15 cellular contexts compared by ENCODE assay signal in genomic region chr6:17640477-17640917, GRCh38. TPM values are rescaled to one million over a fixed set of nuclear protein-coding genes. Genes with fewer than 3 reads are reported as not detected.
DNase-seq lines count a peak whose midpoint lies in the region; ATAC-seq, FAIRE-seq and TF ChIP-seq lines count a peak whose summit lies in the region.
"Had no signal": no experiment of that assay in that cellular context is flagged by ENCODE, and none has a peak within 500 bp of the region (broad histone marks: within the 10 kb centered on the region; RNA-seq: fewer than 3 reads in every experiment).

No MANE protein-coding gene starts in this region.

- H3K79me2 ChIP-seq in endothelial cell of umbilical vein (ENCODE audit: control insufficient read depth, insufficient read depth, low read length): peaks cover 15% of the 10 kb centered on the region

- DNase-seq in activated T-cell treated with anti-CD3 and anti-CD28 coated beads, Interleukin-2, amount 50 U/mL, for 72 hours: no peak
- DNase-seq in activated T-cell treated with anti-CD3 and anti-CD28 coated beads, Interleukin-2, amount 50 U/mL, for 48 hours: no peak
- peak; percentile 57 for DNase-seq in NCI-H226
- no peak for DNase-seq in endothelial cell of umbilical vein (ENCODE audit: low read depth, low spot score)
- DNase-seq in stimulated activated naive B cell treated with anti-CD40 and anti-IgM and Interleukin-4, amounts not matched to agents 10 μg/mL and 1 μg/mL and 100 μg/mL, for 72 hours: no peak
- DNase-seq in effector CD4-positive, alpha-beta T cell: no peak
- DNase-seq in stimulated activated CD8-positive, alpha-beta memory T cell treated with anti-CD3 and anti-CD28 coated beads, Interleukin-4, amount 100 ng/mL, for 48 hours: no peak
- DNase-seq: activated CD4-positive, alpha-beta T cell treated with anti-CD3 and anti-CD28 coated beads, Interleukin-2, amount 50 U/mL, for 4 hours; activated naive CD4-positive, alpha-beta T cell treated with Interleukin-2 at 50 U/mL for 16 hours; DMS53; NCI-H446 treated with DMSO at 0.1 percent for 48 hours; T1000 had no signal

- H3K9me3 Mint-ChIP-seq in activated T-cell treated with anti-CD3 and anti-CD28 coated beads, Interleukin-2, amount 50 U/mL, for 72 hours: no peaks in the 10 kb centered on the region
- H3K9me3 Mint-ChIP-seq in stimulated activated naive B cell treated with anti-CD40 and anti-IgM and Interleukin-4, amounts not matched to agents 10 μg/mL and 1 μg/mL and 100 μg/mL, for 72 hours: no peaks in the 10 kb centered on the region
- H3K9me3 Mint-ChIP-seq: central memory CD8-positive, alpha-beta T cell had no signal

- no peak overlapping the region for H3K4me3 Mint-ChIP-seq in activated T-cell treated with anti-CD3 and anti-CD28 coated beads, Interleukin-2, amount 50 U/mL, for 72 hours
- H3K4me3 Mint-ChIP-seq in stimulated activated naive B cell treated with anti-CD40 and anti-IgM and Interleukin-4, amounts not matched to agents 10 μg/mL and 1 μg/mL and 100 μg/mL, for 72 hours: no peak overlapping the region
- H3K4me3 Mint-ChIP-seq: central memory CD8-positive, alpha-beta T cell had no signal

- H3K36me3 ChIP-seq in endothelial cell of umbilical vein (ENCODE audit: control insufficient read depth in 2 of 2, extremely low read depth in 1 of 2, insufficient read depth in 2 of 2, low read length in 2 of 2): peaks cover 12 to 22% of the 10 kb centered on the region in 2 experiments

- H3K36me3 Mint-ChIP-seq in activated T-cell treated with anti-CD3 and anti-CD28 coated beads, Interleukin-2, amount 50 U/mL, for 72 hours (ENCODE audit: insufficient read depth in 2 of 2): peaks cover 14 to 58% of the 10 kb centered on the region in 2 donors
- H3K36me3 Mint-ChIP-seq in stimulated activated naive B cell treated with anti-CD40 and anti-IgM and Interleukin-4, amounts not matched to agents 10 μg/mL and 1 μg/mL and 100 μg/mL, for 72 hours: peaks cover 48 to 76% of the 10 kb centered on the region in 2 donors

- no peaks in the 10 kb centered on the region for H3K27me3 Mint-ChIP-seq in activated T-cell treated with anti-CD3 and anti-CD28 coated beads, Interleukin-2, amount 50 U/mL, for 72 hours (ENCODE audit: low read depth)
- no peaks in the 10 kb centered on the region for H3K27me3 Mint-ChIP-seq in stimulated activated naive B cell treated with anti-CD40 and anti-IgM and Interleukin-4, amounts not matched to agents 10 μg/mL and 1 μg/mL and 100 μg/mL, for 72 hours
- H3K27me3 Mint-ChIP-seq: central memory CD8-positive, alpha-beta T cell had no signal

- no peaks in the 10 kb centered on the region for H3K9me1 ChIP-seq in endothelial cell of umbilical vein (replicated peaks; ENCODE audit: control insufficient read depth, extremely low read depth, insufficient read depth, low read length)

- H3K9ac ChIP-seq in endothelial cell of umbilical vein (replicated peaks; ENCODE audit: extremely low read depth, insufficient read depth, low read length): no peak overlapping the region

- peaks cover 8% of the 10 kb centered on the region for H3K4me1 ChIP-seq in endothelial cell of umbilical vein (ENCODE audit: control insufficient read depth, extremely low read depth, insufficient read depth, low read length)

- TF ChIP-seq POLR2A in endothelial cell of umbilical vein (IDR thresholded peaks at IDR 0.05; ENCODE audit: low read depth, low read length): no peak

- no peaks in the 10 kb centered on the region for H3K9me3 ChIP-seq in endothelial cell of umbilical vein (replicated peaks; ENCODE audit: control insufficient read depth, insufficient read depth, low read length)

- dilution Hi-C loops in endothelial cell of umbilical vein (cut with MboI; ENCODE audit: extremely low pct_ligation_motif_present, low sequenced_read_pairs): no loop called here

- no peak overlapping the region for H3K27ac ChIP-seq in endothelial cell of umbilical vein (ENCODE audit: insufficient read depth, low read depth, low read length)

- POLR2A ChIA-PET in endothelial cell of umbilical vein (lab: Charles Lee): no interaction called here

- no peaks in the 10 kb centered on the region for H4K20me1 ChIP-seq in endothelial cell of umbilical vein (replicated peaks; ENCODE audit: control insufficient read depth, extremely low read depth, insufficient read depth, low read length)

- no peak overlapping the region for H2AFZ ChIP-seq in endothelial cell of umbilical vein (ENCODE audit: low read depth, low read length)

- H3K4me2 ChIP-seq in endothelial cell of umbilical vein (ENCODE audit: insufficient read depth, low read length): no peak overlapping the region

- intact Hi-C loops in endothelial cell of umbilical vein (cut with micrococcal nuclease): no loop called here

- no peak overlapping the region for H3K4me3 ChIP-seq in endothelial cell of umbilical vein (replicated peaks in 1 of 3; ENCODE audit: insufficient read depth in 1 of 3, low read depth in 1 of 3, low read length in 3 of 3)

- H3K27me3 ChIP-seq in endothelial cell of umbilical vein (ENCODE audit: control insufficient read depth in 2 of 2, insufficient read depth in 2 of 2, low read length in 2 of 2): no peaks in the 10 kb centered on the region

- BruUV-seq in endothelial cell of umbilical vein (replicated peaks; lab: Mats Ljungman, UMichigan): no TSS peak

- peaks cover 38% of the 10 kb centered on the region for H3K4me1 Mint-ChIP-seq in activated T-cell treated with anti-CD3 and anti-CD28 coated beads, Interleukin-2, amount 50 U/mL, for 72 hours (ENCODE audit: low read depth)
- peaks cover 5 to 11% of the 10 kb centered on the region in 2 donors for H3K4me1 Mint-ChIP-seq in stimulated activated naive B cell treated with anti-CD40 and anti-IgM and Interleukin-4, amounts not matched to agents 10 μg/mL and 1 μg/mL and 100 μg/mL, for 72 hours

- no peak for FAIRE-seq in endothelial cell of umbilical vein (lab: Jason Lieb, UNC)

- peak overlapping the region; percentile 66 for H3K27ac Mint-ChIP-seq in activated T-cell treated with anti-CD3 and anti-CD28 coated beads, Interleukin-2, amount 50 U/mL, for 72 hours
- H3K27ac Mint-ChIP-seq in stimulated activated naive B cell treated with anti-CD40 and anti-IgM and Interleukin-4, amounts not matched to agents 10 μg/mL and 1 μg/mL and 100 μg/mL, for 72 hours: peak overlapping the region; percentile 67

- TF ChIP-seq CTCF in endothelial cell of umbilical vein (IDR thresholded peaks at IDR 0.05; ENCODE audit: extremely low read depth in 1 of 2, insufficient read depth in 1 of 2, low read depth in 1 of 2, low read length in 2 of 2): no peak

- no peak for ATAC-seq in activated T-cell treated with anti-CD3 and anti-CD28 coated beads, Interleukin-2, amount 50 U/mL, for 72 hours (replicated peaks in 1 of 2)
- no peak for ATAC-seq in stimulated activated naive B cell treated with anti-CD40 and anti-IgM and Interleukin-4, amounts not matched to agents 10 μg/mL and 1 μg/mL and 100 μg/mL, for 72 hours (replicated peaks)
- no peak for ATAC-seq in GM18907 (IDR thresholded peaks at IDR 0.05; ENCODE audit: unreplicated experiment)
- ATAC-seq: Panc1 had no signal

- CTCF ChIA-PET in endothelial cell of umbilical vein (lab: Charles Lee): interaction anchor here (1.5 kb wide), 1 partner anchor 57 kb away, joined by 3 read pairs; no protein-coding TSS in a partner anchor

TF ChIP-seq in endothelial cell of umbilical vein, 7 proteins besides CTCF, POLR2A, EP300 and RAD21:
- no peak for TF ChIP-seq FOS (IDR thresholded peaks at IDR 0.05; ENCODE audit: borderline replicate concordance, insufficient read depth, low read length)
- TF ChIP-seq JUN (IDR thresholded peaks at IDR 0.05; ENCODE audit: borderline replicate concordance, insufficient read depth, insufficient read length, low read depth): peak; percentile 2
TF ChIP-seq in endothelial cell of umbilical vein: peak in this region for 1.

RNA-seq across cellular contexts. Expression of gene FAM8A1, which starts 40.4 kb away (rescaled TPM):
- 1 to 10 TPM; 6.3 to 7.3 TPM for total RNA-seq in activated T-cell treated with anti-CD3 and anti-CD28 coated beads, Interleukin-2, amount 50 U/mL, for 72 hours
- total RNA-seq in endothelial cell of umbilical vein: 11.3 and 11.5 TPM in 2 replicates
- 4.3 and 4.8 TPM in 2 replicates for polyA plus RNA-seq in endothelial cell of umbilical vein
- polyA plus RNA-seq in endothelial cell of umbilical vein (2011; cell fraction: cytosol; rRNA removed): 4.2 and 4.8 TPM in 2 replicates
- polyA plus RNA-seq in endothelial cell of umbilical vein (2011; cell fraction: nucleus; rRNA removed): 5.7 and 7.6 TPM in 2 replicates
- polyA plus RNA-seq in endothelial cell of umbilical vein (2012): 8.2 and 9.5 TPM in 2 replicates
- 5.5 and 5.7 TPM in 2 replicates for polyA minus RNA-seq in endothelial cell of umbilical vein
- 7.6 TPM for polyA minus RNA-seq in endothelial cell of umbilical vein (2011; cell fraction: cytosol; rRNA and poly(A)+ RNA removed)
- 4.0 and 4.5 TPM in 2 replicates for polyA minus RNA-seq in endothelial cell of umbilical vein (2011; cell fraction: nucleus; rRNA and poly(A)+ RNA removed)
